In the genomic region with DNA sequence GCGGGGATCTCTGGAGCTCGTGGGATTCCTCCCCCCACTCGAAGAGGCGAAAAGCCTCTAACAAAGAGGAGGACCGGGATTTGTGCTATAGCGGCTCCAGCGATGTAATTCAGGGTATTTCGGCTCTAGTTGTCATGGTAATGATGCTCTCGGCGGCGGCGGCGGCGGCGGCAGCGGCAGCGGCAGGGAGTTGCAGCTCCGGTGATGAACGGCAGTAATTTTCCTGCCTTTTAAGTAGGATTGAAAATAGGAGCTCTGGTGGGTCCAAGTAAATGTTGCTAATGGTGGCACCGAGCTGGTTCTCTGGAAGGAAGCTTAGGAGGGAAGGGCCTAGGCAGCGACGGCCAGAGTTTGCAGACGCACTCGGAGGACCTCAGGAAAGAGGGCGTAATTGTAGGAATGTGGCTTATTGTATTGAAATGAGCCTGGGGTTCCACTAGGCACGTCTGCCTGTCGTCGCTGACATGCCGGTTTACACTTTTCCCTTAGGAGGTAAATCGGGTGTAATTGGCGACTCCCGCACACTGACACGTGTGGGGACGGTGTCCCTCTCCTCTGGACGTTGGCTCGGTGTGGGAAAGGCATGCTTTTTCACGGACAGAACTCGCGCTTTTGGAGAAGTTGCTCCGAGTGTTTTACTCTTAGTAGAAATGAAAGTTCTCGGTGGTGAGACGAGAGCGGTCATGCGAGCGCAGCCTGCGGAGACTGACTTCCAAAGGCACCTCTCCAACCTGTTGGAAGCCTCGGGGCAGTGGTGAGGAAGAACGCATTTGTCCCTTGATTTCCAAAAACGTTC, we compare ENCODE assay signal across 8 cellular contexts. TPM values are rescaled to one million over a fixed set of nuclear protein-coding genes. Genes with fewer than 3 reads are reported as not detected.
DNase-seq lines count a peak whose midpoint lies in the region; ATAC-seq and TF ChIP-seq lines count a peak whose summit lies in the region.

No MANE protein-coding gene starts in this region.

- H3K27me3 Mint-ChIP-seq in activated naive CD4-positive, alpha-beta T cell treated with anti-CD3 and anti-CD28 coated beads, Interleukin-2, amount 50 U/mL, for 24 hours: peaks cover 8% of the 10 kb centered on the region

- H3K36me3 Mint-ChIP-seq in activated naive CD4-positive, alpha-beta T cell treated with anti-CD3 and anti-CD28 coated beads, Interleukin-2, amount 50 U/mL, for 24 hours: peaks cover 5% of the 10 kb centered on the region

- in situ Hi-C loops in HAP-1 (cut with MboI; ENCODE audit: low sequenced_read_pairs): loop anchor here (25.0 kb wide), 1 partner anchor 490 kb away; no protein-coding TSS in a partner anchor

- WGBS in heart left ventricle, 4 donors: 0 to 1% (median 0%) methylated on average over 30 to 49 of the region's 49 CpGs

- no peak for ATAC-seq in heart left ventricle
- no peak for ATAC-seq in HG03439 (IDR thresholded peaks at IDR 0.05; ENCODE audit: unreplicated experiment)
- ATAC-seq in HG03457 (IDR thresholded peaks at IDR 0.05; ENCODE audit: unreplicated experiment): no peak

- H3K27ac ChIP-seq in Peyer's patch (peak overlapping the region; percentile 96 to 98 (median 98)), heart left ventricle (peak overlapping the region; percentile 86 to 100 (median 98))

- H3K4me1 ChIP-seq in HAP-1 (peaks cover 9% of the 10 kb centered on the region), Peyer's patch (peaks cover 0 to 40% (median 23%) of the 10 kb centered on the region in 4 donors), heart left ventricle (peaks cover 0 to 43% (median 22%) of the 10 kb centered on the region in 12 donors)

- H3K9me3 ChIP-seq in HAP-1 (no peaks in the 10 kb centered on the region), Peyer's patch (no peaks in the 10 kb centered on the region), heart left ventricle (no peaks in the 10 kb centered on the region)

- no peaks in the 10 kb centered on the region for H3K36me3 ChIP-seq in HAP-1 (replicated peaks)
- no peaks in the 10 kb centered on the region for H3K36me3 ChIP-seq in Peyer's patch
- H3K36me3 ChIP-seq in heart left ventricle: no peaks in the 10 kb centered on the region

- H3K4me3 ChIP-seq in HAP-1 (peak overlapping the region; percentile 77), Peyer's patch (peak overlapping the region; percentile 74 to 88 (median 82)), heart left ventricle (peak overlapping the region; percentile 46 to 95 (median 88))

- peaks cover 74% of the 10 kb centered on the region for H3K4me1 Mint-ChIP-seq in activated naive CD4-positive, alpha-beta T cell treated with anti-CD3 and anti-CD28 coated beads, Interleukin-2, amount 50 U/mL, for 24 hours

- peak overlapping the region; percentile 99 for H3K4me3 Mint-ChIP-seq in activated naive CD4-positive, alpha-beta T cell treated with anti-CD3 and anti-CD28 coated beads, Interleukin-2, amount 50 U/mL, for 24 hours

- TF ChIP-seq CTCF in Peyer's patch (IDR thresholded peaks at IDR 0.05): peak in 2 of 6 experiments; percentile 2 to 4
- TF ChIP-seq CTCF in heart left ventricle (IDR thresholded peaks at IDR 0.05): peak in 1 of 12 donors; percentile 6

- H3K27me3 ChIP-seq in HAP-1 (ENCODE audit: low read depth): no peaks in the 10 kb centered on the region
- peaks cover 0 to 5% of the 10 kb centered on the region in 2 donors for H3K27me3 ChIP-seq in Peyer's patch
- H3K27me3 ChIP-seq in heart left ventricle: peaks cover 0 to 40% (median 11%) of the 10 kb centered on the region in 9 donors

- peak overlapping the region; percentile 88 for H3K27ac Mint-ChIP-seq in activated naive CD4-positive, alpha-beta T cell treated with anti-CD3 and anti-CD28 coated beads, Interleukin-2, amount 50 U/mL, for 24 hours

- no peak for TF ChIP-seq POLR2A in Peyer's patch (IDR thresholded peaks at IDR 0.05)
- no peak for TF ChIP-seq POLR2A in heart left ventricle (IDR thresholded peaks at IDR 0.05)

- intact Hi-C loops in heart left ventricle (cut with DNase I): loop anchor here in 9 of 10 donors (5.0 to 10.0 kb wide), 10 partner anchors 85 to 602 kb away; a partner anchor contains a TSS

- DNase-seq in Ammon's horn (ENCODE audit: low spot score) (peak; percentile 69), HAP-1 (ENCODE audit: low spot score in 2 of 2) (peak; percentile 63 to 74), Peyer's patch (peak; percentile 47 to 62 (median 57)), heart left ventricle (peak; percentile 28 to 64 (median 38)), pons (ENCODE audit: low spot score) (peak; percentile 34)

- H3K9me3 Mint-ChIP-seq in activated naive CD4-positive, alpha-beta T cell treated with anti-CD3 and anti-CD28 coated beads, Interleukin-2, amount 50 U/mL, for 24 hours: no peaks in the 10 kb centered on the region

RNA-seq across cellular contexts. Expression of a gene that starts 1.1 kb away (rescaled TPM):
- total RNA-seq in Peyer's patch: 1 to 10 TPM in 2 of 4 donors, under 1 TPM in 1, not detected in 1; 0.54 to 2.5 (median 1.0) TPM
- total RNA-seq in heart left ventricle: 10 to 100 TPM in 4 of 9 donors, 1 to 10 TPM in 5; 1.5 to 27.8 (median 9.9) TPM
- polyA plus RNA-seq in heart left ventricle: 10 to 100 TPM in 1 of 2 donors, 1 to 10 TPM in 1; 1.6 to 17.5 TPM
